2 cellular contexts compared by ENCODE assay signal in genomic region chr5:95611396-95611795, GRCh38.
TF ChIP-seq lines count a peak whose summit lies in the region.

No MANE protein-coding gene starts in this region.

TF ChIP-seq in HepG2, 621 proteins besides CTCF, POLR2A, EP300 and RAD21:
- TF ChIP-seq MAFF (IDR thresholded peaks at IDR 0.05; ENCODE audit: low read depth, low read length) (peak; percentile 39; the same call in 1 of the 2 replicates), MAFK (conservative IDR thresholded peaks at IDR 0.05 in 1 of 2, IDR thresholded peaks at IDR 0.05 in 1 of 2; ENCODE audit: low read length in 2 of 2) (peak in 1 of 2 experiments; percentile 54; a peak in 2 of 4 replicates), REXO4 (CRISPR knock-in tag; IDR thresholded peaks at IDR 0.05; ENCODE audit: borderline replicate concordance) (no peak)

TF ChIP-seq in K562, 482 proteins besides CTCF, POLR2A, EP300 and RAD21:
- TF ChIP-seq GABPB2 (CRISPR knock-in tag; conservative IDR thresholded peaks at IDR 0.05) (no peak), ZNF316 (IDR thresholded peaks at IDR 0.05) (peak; percentile 51), ZNF274 (IDR thresholded peaks at IDR 0.05; ENCODE audit: borderline replicate concordance, low read depth, low read length) (0 out of 2 replicates have a peak, but pooled peaks have one; percentile 30), CREBBP (IDR thresholded peaks at IDR 0.05; ENCODE audit: low read depth, low read length) (no peak)
